Comparison of ENCODE assay signal across 1 cellular context in the genomic region with DNA sequence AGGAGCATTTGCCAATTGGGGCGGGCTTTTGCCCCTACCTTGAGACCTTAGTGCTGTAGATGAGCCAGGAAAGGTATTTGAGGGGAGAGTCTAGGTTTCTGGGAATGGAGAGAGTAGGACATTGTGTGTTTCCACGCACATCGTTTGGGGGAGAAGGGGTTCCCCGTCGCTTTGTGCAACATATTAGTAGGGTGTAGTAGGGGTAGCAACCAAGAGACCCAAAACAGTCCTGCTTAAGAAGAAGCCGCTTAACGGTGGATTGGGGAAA.
TF ChIP-seq lines count a peak whose summit lies in the region.

No MANE protein-coding gene starts in this region.

TF ChIP-seq in endothelial cell of umbilical vein, 7 proteins besides CTCF, POLR2A, EP300 and RAD21:
- no peak for TF ChIP-seq EZH2 (IDR thresholded peaks at IDR 0.05; ENCODE audit: borderline replicate concordance, low read depth, low read length, severe bottlenecking)
- no peak for TF ChIP-seq FOS (IDR thresholded peaks at IDR 0.05; ENCODE audit: borderline replicate concordance, insufficient read depth, low read length)
- no peak for TF ChIP-seq POLR2AphosphoS5 (IDR thresholded peaks at IDR 0.05; ENCODE audit: insufficient read depth, low read depth, low read length)
- TF ChIP-seq MYC (IDR thresholded peaks at IDR 0.05; ENCODE audit: low read depth, low read length), result no peak
- TF ChIP-seq JUN (IDR thresholded peaks at IDR 0.05; ENCODE audit: borderline replicate concordance, insufficient read depth, insufficient read length, low read depth), result no peak
- no peak for TF ChIP-seq GATA2 (IDR thresholded peaks at IDR 0.05; ENCODE audit: insufficient read depth, insufficient read length, low read depth, low read length)
- TF ChIP-seq MAX (IDR thresholded peaks at IDR 0.05; ENCODE audit: insufficient read depth, insufficient read length), result no peak
